In genomic region chr5:65742565-65743231, GRCh38 we compare ENCODE assay signal across 8 cellular contexts. TPM values are rescaled to one million over a fixed set of nuclear protein-coding genes. Genes with fewer than 3 reads are reported as not detected.
DNase-seq lines count a peak whose midpoint lies in the region; ATAC-seq and TF ChIP-seq lines count a peak whose summit lies in the region.

No MANE protein-coding gene starts in this region.

- peaks cover 14% of the 10 kb centered on the region for H3K4me1 Mint-ChIP-seq in activated CD8-positive, alpha-beta T cell treated with anti-CD3 and anti-CD28 coated beads for 36 hours (ENCODE audit: low read depth)

- H3K9me3 Mint-ChIP-seq in activated CD8-positive, alpha-beta T cell treated with anti-CD3 and anti-CD28 coated beads for 36 hours = no peaks in the 10 kb centered on the region

- no peaks in the 10 kb centered on the region for H3K27me3 Mint-ChIP-seq in activated CD8-positive, alpha-beta T cell treated with anti-CD3 and anti-CD28 coated beads for 36 hours

- no peak overlapping the region for H3K4me3 ChIP-seq in GM12864 (ENCODE audit: low read depth, low read length)
- H3K4me3 ChIP-seq in testis = no peak overlapping the region

- H3K4me3 Mint-ChIP-seq in activated CD8-positive, alpha-beta T cell treated with anti-CD3 and anti-CD28 coated beads for 36 hours = no peak overlapping the region

- no peak for TF ChIP-seq POLR2A in testis (IDR thresholded peaks at IDR 0.05)

- TF ChIP-seq CTCF in GM12864 (IDR thresholded peaks at IDR 0.05; ENCODE audit: low read depth, low read length, missing control alignments) (peak; percentile 55), testis (IDR thresholded peaks at IDR 0.05) (peak; percentile 27 to 64 (median 63))
- TF ChIP-seq CTCF in activated CD8-positive, alpha-beta T cell treated with anti-CD3 and anti-CD28 coated beads for 36 hours (IDR thresholded peaks at IDR 0.05) = peak; percentile 76

- POLR2A ChIA-PET in HEK293T (lab: Yijun Ruan, JAX) = no interaction called here
- POLR2A ChIA-PET in activated CD8-positive, alpha-beta T cell treated with anti-CD3 and anti-CD28 coated beads for 36 hours (lab: Charles Lee) = no interaction called here

- DNase-seq in AG08395 (ENCODE audit: low spot score) = peak; percentile 76
- no peak for DNase-seq in GM12864 (ENCODE audit: low read depth)
- DNase-seq in HEK293T (ENCODE audit: extremely low spot score) = peak; percentile 40
- DNase-seq in MV-4-11 (lab: John Stamatoyannopoulos, UW) = peak; percentile 73
- no peak for DNase-seq in activated CD8-positive, alpha-beta T cell treated with anti-CD3 and anti-CD28 coated beads for 36 hours
- DNase-seq in hepatic stellate cell (ENCODE audit: low spot score) = peak; percentile 45
- no peak for DNase-seq in testis
- no peak for DNase-seq in ureter (ENCODE audit: low spot score)

- CTCF ChIA-PET in HEK293T (lab: Yijun Ruan, JAX) = interaction anchor here (1.6 kb wide), 1 partner anchor 176 kb away, joined by 3 read pairs; no protein-coding TSS in a partner anchor
- CTCF ChIA-PET in activated CD8-positive, alpha-beta T cell treated with anti-CD3 and anti-CD28 coated beads for 36 hours (lab: Charles Lee) = interaction anchor here (0.6 to 1.5 kb wide), 9 partner anchors 10 to 291 kb away, joined by 3 to 9 read pairs (median 3); no protein-coding TSS in a partner anchor

- peak; percentile 87 for ATAC-seq in activated CD8-positive, alpha-beta T cell treated with anti-CD3 and anti-CD28 coated beads for 36 hours

- 37 to 42% methylated on average over 4 of the region's 4 CpGs for WGBS in testis, 2 donors

- H3K27ac ChIP-seq in testis = no peak overlapping the region

- no peaks in the 10 kb centered on the region for H3K27me3 ChIP-seq in testis

- no peaks in the 10 kb centered on the region for H3K4me1 ChIP-seq in testis

- no peaks in the 10 kb centered on the region for H3K36me3 Mint-ChIP-seq in activated CD8-positive, alpha-beta T cell treated with anti-CD3 and anti-CD28 coated beads for 36 hours (ENCODE audit: low read depth)

- intact Hi-C loops in activated CD8-positive, alpha-beta T cell treated with anti-CD3 and anti-CD28 coated beads for 36 hours (cut with micrococcal nuclease) = no loop called here
- intact Hi-C loops in testis (cut with DNase I; ENCODE audit: low total_unique reads) = no loop called here

- no peaks in the 10 kb centered on the region for H3K9me3 ChIP-seq in testis

- H3K36me3 ChIP-seq in testis (ENCODE audit: low read depth, missing control alignments) = no peaks in the 10 kb centered on the region

- H3K27ac Mint-ChIP-seq in activated CD8-positive, alpha-beta T cell treated with anti-CD3 and anti-CD28 coated beads for 36 hours = no peak overlapping the region

TF ChIP-seq in HEK293T, 16 proteins besides CTCF, POLR2A, EP300 and RAD21:
- TF ChIP-seq ZNF384 (IDR thresholded peaks at IDR 0.05) (no peak), BHLHE40 (IDR thresholded peaks at IDR 0.05; ENCODE audit: borderline replicate concordance) (no peak), FOXK2 (IDR thresholded peaks at IDR 0.05) (no peak), ARNT (IDR thresholded peaks at IDR 0.05) (no peak), SUZ12 (IDR thresholded peaks at IDR 0.05) (no peak), L3MBTL2 (conservative IDR thresholded peaks at IDR 0.05) (no peak), LEF1 (IDR thresholded peaks at IDR 0.05; ENCODE audit: borderline replicate concordance) (no peak), FOXM1 (IDR thresholded peaks at IDR 0.05; ENCODE audit: borderline replicate concordance) (no peak), TARDBP (IDR thresholded peaks at IDR 0.05) (no peak), NFRKB (IDR thresholded peaks at IDR 0.05) (no peak), FOXA1 (IDR thresholded peaks at IDR 0.05) (no peak), ELF4 (IDR thresholded peaks at IDR 0.05) (no peak), SP1 (IDR thresholded peaks at IDR 0.05) (no peak), CTBP1 (IDR thresholded peaks at IDR 0.05; ENCODE audit: borderline replicate concordance) (no peak), HDGF (IDR thresholded peaks at IDR 0.05; ENCODE audit: borderline replicate concordance) (no peak), PKNOX1 (IDR thresholded peaks at IDR 0.05) (no peak)

RNA-seq across cellular contexts. Expression of gene NLN, which starts 20.7 kb away (rescaled TPM):
- total RNA-seq in activated CD8-positive, alpha-beta T cell treated with anti-CD3 and anti-CD28 coated beads for 36 hours = 10 to 100 TPM; 38.4 to 42.5 TPM
- total RNA-seq in testis (10 to 100 TPM in 1 of 2 donors, 1 to 10 TPM in 1; 8.1 to 10.1 TPM), ureter (23.8 TPM)
- polyA plus RNA-seq in testis (ENCODE audit: insufficient read depth, low read depth, low replicate concordance) = 6.4 TPM

RNA-seq across cellular contexts. Expression of gene SGTB, which starts 20.8 kb away (rescaled TPM):
- 10 to 100 TPM; 17.0 to 18.5 TPM for total RNA-seq in activated CD8-positive, alpha-beta T cell treated with anti-CD3 and anti-CD28 coated beads for 36 hours
- total RNA-seq in testis (1 to 10 TPM; 3.8 to 4.5 TPM), ureter (4.6 TPM)
- 2.3 TPM for polyA plus RNA-seq in testis (ENCODE audit: insufficient read depth, low read depth, low replicate concordance)

Comparison
In these comparisons a context has a peak if more than half of its experiments do, and no peak if none do; other contexts are left out.
1. DNase-seq: peak in AG08395 (single experiment), HEK293T (single experiment), MV-4-11 (single experiment) and hepatic stellate cell (single experiment); none in GM12864 (single experiment), activated CD8-positive, alpha-beta T cell treated with anti-CD3 and anti-CD28 coated beads for 36 hours (single experiment), testis (single experiment) and ureter (single experiment).
2. Peak in every context shown above with its lines, with median percentiles within 50 percentile points of each other: CTCF ChIP-seq.